In the genomic region with DNA sequence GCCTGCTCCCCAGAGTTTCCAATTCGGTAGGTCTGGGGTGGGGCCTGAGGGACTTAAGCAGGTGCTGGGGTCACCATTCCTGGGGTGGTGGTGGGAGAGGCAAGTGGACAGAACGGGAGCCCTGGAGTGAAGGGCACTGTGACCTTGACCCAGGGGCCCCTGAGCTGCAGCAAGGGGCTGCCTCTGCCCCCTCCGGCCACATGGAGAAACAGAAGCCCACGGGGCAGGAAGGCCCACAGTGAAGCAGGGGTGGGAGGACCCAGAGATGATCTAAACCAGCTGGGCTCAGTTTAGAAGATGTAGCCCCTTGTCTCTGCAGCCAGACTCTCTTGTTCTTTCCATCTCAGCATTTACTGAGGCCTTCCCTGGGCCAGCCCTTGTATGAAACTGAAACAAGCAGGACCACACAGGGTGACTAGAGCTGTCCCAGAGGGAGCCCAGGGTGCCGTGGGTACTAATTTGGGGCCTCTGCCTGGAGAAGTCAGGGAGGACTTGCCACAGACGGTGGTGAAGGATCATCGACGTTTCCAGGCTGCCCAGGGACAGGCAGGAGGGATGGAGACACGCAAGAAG, we compare ENCODE assay signal across 3 cellular contexts.
TF ChIP-seq lines count a peak whose summit lies in the region.

No MANE protein-coding gene starts in this region.

TF ChIP-seq in SK-N-SH, 30 proteins besides CTCF, POLR2A, EP300 and RAD21:
- no peak for TF ChIP-seq POLR2AphosphoS5 (IDR thresholded peaks at IDR 0.05; ENCODE audit: low read depth, low read length)
- no peak for TF ChIP-seq FOSL2 (IDR thresholded peaks at IDR 0.05; ENCODE audit: borderline replicate concordance, low read depth)
- TF ChIP-seq ZBTB33 (IDR thresholded peaks at IDR 0.05; ENCODE audit: borderline replicate concordance, low read depth) = no peak
- no peak for TF ChIP-seq PBX3 (IDR thresholded peaks at IDR 0.05)
- TF ChIP-seq RFX5 (IDR thresholded peaks at IDR 0.05; ENCODE audit: low read length) = no peak
- TF ChIP-seq NRF1 (IDR thresholded peaks at IDR 0.05; ENCODE audit: low read depth, low read length) = no peak
- no peak for TF ChIP-seq USF2 (IDR thresholded peaks at IDR 0.05; ENCODE audit: borderline replicate concordance, low read depth, low read length)

TF ChIP-seq in SK-N-SH treated with all-trans-retinoic acid at 6 μM for 48 hours, 23 proteins besides CTCF, POLR2A, EP300 and RAD21:
- no peak for TF ChIP-seq TSHZ2 (CRISPR knock-in tag; IDR thresholded peaks at IDR 0.05)
- TF ChIP-seq SNAI2 (CRISPR knock-in tag; IDR thresholded peaks at IDR 0.05) = no peak
- TF ChIP-seq TOX (CRISPR knock-in tag; IDR thresholded peaks at IDR 0.05; ENCODE audit: borderline replicate concordance) = no peak
- TF ChIP-seq ESRRG (CRISPR knock-in tag; IDR thresholded peaks at IDR 0.05) = no peak
- TF ChIP-seq ZC3H10 (CRISPR knock-in tag; IDR thresholded peaks at IDR 0.05) = no peak
- TF ChIP-seq, protein P1, sequence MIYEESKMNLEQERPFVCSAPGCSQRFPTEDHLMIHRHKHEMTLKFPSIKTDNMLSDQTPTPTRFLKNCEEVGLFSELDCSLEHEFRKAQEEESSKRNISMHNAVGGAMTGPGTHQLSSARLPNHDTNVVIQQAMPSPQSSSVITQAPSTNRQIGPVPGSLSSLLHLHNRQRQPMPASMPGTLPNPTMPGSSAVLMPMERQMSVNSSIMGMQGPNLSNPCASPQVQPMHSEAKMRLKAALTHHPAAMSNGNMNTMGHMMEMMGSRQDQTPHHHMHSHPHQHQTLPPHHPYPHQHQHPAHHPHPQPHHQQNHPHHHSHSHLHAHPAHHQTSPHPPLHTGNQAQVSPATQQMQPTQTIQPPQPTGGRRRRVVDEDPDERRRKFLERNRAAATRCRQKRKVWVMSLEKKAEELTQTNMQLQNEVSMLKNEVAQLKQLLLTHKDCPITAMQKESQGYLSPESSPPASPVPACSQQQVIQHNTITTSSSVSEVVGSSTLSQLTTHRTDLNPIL (CRISPR knock-in tag; IDR thresholded peaks at IDR 0.05; ENCODE audit: low read depth) = no peak
- TF ChIP-seq CSDC2 (CRISPR knock-in tag; IDR thresholded peaks at IDR 0.05) = no peak
- no peak for TF ChIP-seq ZNF565 (CRISPR knock-in tag; conservative IDR thresholded peaks at IDR 0.05; ENCODE audit: low read depth)
- TF ChIP-seq OSR1 (CRISPR knock-in tag; IDR thresholded peaks at IDR 0.05) = no peak

TF ChIP-seq in K562, 482 proteins besides CTCF, POLR2A, EP300 and RAD21:
- TF ChIP-seq SMARCA5 (IDR thresholded peaks at IDR 0.05) (no peak), ESRRA (IDR thresholded peaks at IDR 0.05; ENCODE audit: borderline replicate concordance, low read depth) (peak; percentile 52; the same call in 1 of the 2 replicates)
